22 cellular contexts compared by ENCODE assay signal in genomic region chr7:25460426-25460825, GRCh38.
A peak's percentile ranks its signal among the peaks of the same experiment; 100 is the strongest.
DNase-seq lines count a peak whose midpoint lies in the region; ATAC-seq and FAIRE-seq lines count a peak whose summit lies in the region.
"Had no signal": no experiment of that assay in that cellular context is flagged by ENCODE, and none has a peak within 500 bp of the region (broad histone marks: within the 10 kb centered on the region; RNA-seq: fewer than 3 reads in every experiment).

No MANE protein-coding gene starts in this region.

- FAIRE-seq in small intestine (lab: Jason Lieb, UNC) = no peak
- FAIRE-seq: A549, GM12878, GM19239, K562 had no signal

- DNase-seq in Right ventricle myocardium inferior (ENCODE audit: missing footprints) (no peak), cardiac septum (ENCODE audit: low spot score) (no peak), OCI-M1 (lab: John Stamatoyannopoulos, UW) (peak; percentile 16), right cardiac atrium (peak in 2 of 3 donors; percentile 35 to 61), small intestine (peak; percentile 41), HK-2 (ENCODE audit: unreplicated experiment) (no peak), NCI-H524 (lab: John Stamatoyannopoulos, UW) (no peak), SHP77 (lab: John Stamatoyannopoulos, UW) (no peak)
- DNase-seq: CD8-positive, alpha-beta T cell; DMS53; EL; NCI-H1436; NCI-H2029; NCI-H345; NCI-H526 had no signal

- peaks cover 2% of the 10 kb centered on the region for H3K4me1 ChIP-seq in right cardiac atrium (ENCODE audit: control insufficient read depth, insufficient read depth, low read length)
- peaks cover 0 to 6% of the 10 kb centered on the region in 2 donors for H3K4me1 ChIP-seq in small intestine (ENCODE audit: control insufficient read depth in 2 of 2, insufficient read depth in 1 of 2, low read depth in 1 of 2, low read length in 1 of 2)
- H3K4me1 ChIP-seq: A549, HAP-1, SJSA1 had no signal

- intact Hi-C loops in Right ventricle myocardium inferior (cut with DNase I) (no loop called here), cardiac septum (cut with DNase I) (no loop called here), right cardiac atrium (cut with DNase I) (no loop called here)

- H3K27me3 ChIP-seq in right cardiac atrium (ENCODE audit: control insufficient read depth, insufficient read depth) = no peaks in the 10 kb centered on the region
- no peaks in the 10 kb centered on the region for H3K27me3 ChIP-seq in small intestine (ENCODE audit: control insufficient read depth in 2 of 2, insufficient read depth in 2 of 2, low read length in 2 of 2)
- H3K27me3 ChIP-seq: BLaER1, SJSA1 had no signal

- 27% methylated on average over 5 of the region's 5 CpGs for WGBS in right cardiac atrium
- WGBS in small intestine, 3 donors = 15 to 51% (median 34%) methylated on average over 5 of the region's 5 CpGs

- H3K36me3 ChIP-seq in small intestine (ENCODE audit: control insufficient read depth in 2 of 2, insufficient read depth in 2 of 2, low read length in 2 of 2) = no peaks in the 10 kb centered on the region
- H3K36me3 ChIP-seq: BLaER1, HAP-1, SJSA1 had no signal

- H3K4me3 ChIP-seq in right cardiac atrium (ENCODE audit: low read length) (no peak overlapping the region), small intestine (ENCODE audit: low read depth in 1 of 2, low read length in 2 of 2) (no peak overlapping the region)
- H3K4me3 ChIP-seq: A549, BLaER1, GM12878, HAP-1, K562, SJSA1 had no signal

- H3K9me3 ChIP-seq in right cardiac atrium (ENCODE audit: control insufficient read depth, low read length) = no peaks in the 10 kb centered on the region
- no peaks in the 10 kb centered on the region for H3K9me3 ChIP-seq in small intestine (ENCODE audit: control insufficient read depth, low read depth)
- H3K9me3 ChIP-seq: A549, BLaER1, HAP-1, SJSA1 had no signal

- ATAC-seq in Right ventricle myocardium inferior (peak; percentile 47), right cardiac atrium (peak; percentile 49 to 53)
- ATAC-seq: A549; CD8-positive, alpha-beta T cell; GM12878; K562 had no signal

- no peak overlapping the region for H3K27ac ChIP-seq in right cardiac atrium (ENCODE audit: low read length)
- no peak overlapping the region for H3K27ac ChIP-seq in small intestine (ENCODE audit: low read depth in 1 of 2, low read length in 1 of 2)
- H3K27ac ChIP-seq: A549, BLaER1, SJSA1 had no signal

Comparison
In these comparisons a context has a peak if more than half of its experiments do, and no peak if none do; other contexts are left out.
1. DNase-seq: peak in OCI-M1 (single experiment), right cardiac atrium (2 of 3) and small intestine (single experiment); none in Right ventricle myocardium inferior (single experiment), cardiac septum (single experiment), HK-2 (single experiment), NCI-H524 (0 of 2) and SHP77 (0 of 2).